Comparison of ENCODE assay signal across 27 cellular contexts in the genomic region with DNA sequence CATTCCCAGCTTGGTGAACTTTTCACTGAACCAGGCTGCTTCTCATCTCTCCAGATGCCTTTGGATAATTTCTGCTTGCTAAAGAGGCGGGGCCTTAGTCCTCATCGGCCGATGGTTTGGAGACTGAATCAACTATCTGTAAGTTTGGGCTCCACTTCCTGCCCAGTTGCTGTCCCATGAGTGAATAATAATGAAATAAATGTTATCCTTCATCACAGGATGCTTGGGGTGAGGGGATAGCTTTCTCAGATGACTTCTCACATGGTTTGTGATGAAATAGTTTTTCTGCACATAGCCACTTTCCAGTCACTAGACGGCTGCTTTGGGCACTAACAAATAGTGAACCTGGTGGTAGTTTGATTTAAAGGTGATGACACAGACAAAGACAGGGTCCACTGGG.
DNase-seq lines count a peak whose midpoint lies in the region; ATAC-seq, FAIRE-seq and TF ChIP-seq lines count a peak whose summit lies in the region.
"Had no signal": no experiment of that assay in that cellular context is flagged by ENCODE, and none has a peak within 500 bp of the region (broad histone marks: within the 10 kb centered on the region; RNA-seq: fewer than 3 reads in every experiment).

No MANE protein-coding gene starts in this region.

- no peak overlapping the region for H3K4me3 Mint-ChIP-seq in astrocyte (ENCODE audit: unreplicated experiment)
- H3K4me3 Mint-ChIP-seq: activated CD8-positive, alpha-beta T cell treated with anti-CD3 and anti-CD28 coated beads, Interleukin-2, amount 10 ng/mL, durations not matched to agents 7 days and 5 days; brain; CD4-positive, CD25-positive, alpha-beta regulatory T cell had no signal

- POLR2A ChIA-PET in AG04450 (lab: Yijun Ruan, JAX) = no interaction called here

- 22% methylated on average over 4 of the region's 4 CpGs for WGBS in GM23248 (ENCODE audit: low coverage in 1 of 2, low lambda C conversion rate in 2 of 2, missing lambda C conversion rate in 2 of 2), 2 experiments
- 94% methylated on average over 3 of the region's 4 CpGs for WGBS in mammary epithelial cell (ENCODE audit: low coverage, missing lambda C conversion rate)

- H3K9ac ChIP-seq in GM23248 (no peak overlapping the region), astrocyte (ENCODE audit: low read length) (no peak overlapping the region), mammary epithelial cell (ENCODE audit: insufficient read depth, low read length) (no peak overlapping the region)

- no peak overlapping the region for H3K4me3 ChIP-seq in AG04450 (ENCODE audit: low read depth, low read length)
- no peak overlapping the region for H3K4me3 ChIP-seq in GM23248
- no peak overlapping the region for H3K4me3 ChIP-seq in astrocyte (ENCODE audit: insufficient read depth, low read depth, low read length)
- H3K4me3 ChIP-seq in mammary epithelial cell (replicated peaks in 1 of 3; ENCODE audit: insufficient read depth in 1 of 3, low read depth in 2 of 3, low read length in 3 of 3) = no peak overlapping the region
- H3K4me3 ChIP-seq: A549, prostate gland, upper lobe of right lung had no signal

- intact Hi-C loops in mammary epithelial cell (cut with micrococcal nuclease) = no loop called here

- H3K79me2 ChIP-seq in GM23248 (ENCODE audit: insufficient read depth) = no peaks in the 10 kb centered on the region
- H3K79me2 ChIP-seq in astrocyte (ENCODE audit: insufficient read depth, low read length) = no peaks in the 10 kb centered on the region
- no peaks in the 10 kb centered on the region for H3K79me2 ChIP-seq in mammary epithelial cell (ENCODE audit: insufficient read depth, low read length)

- CTCF ChIA-PET in AG04450 (lab: Charles Lee) (interaction anchor here (1.3 kb wide), 1 partner anchor 74 kb away, joined by 3 read pairs; no protein-coding TSS in a partner anchor), mammary epithelial cell (lab: Charles Lee; ENCODE audit: low non-redundant PET) (no interaction called here)

- no TSS peak for BruUV-seq in mammary epithelial cell (replicated peaks; lab: Mats Ljungman, UMichigan)

- no peaks in the 10 kb centered on the region for H3K27me3 ChIP-seq in AG04450 (ENCODE audit: control insufficient read depth, insufficient read depth, low read length)
- 0 out of 2 replicates have a peak, but pooled peaks cover 2% of the 10 kb centered on the region for H3K27me3 ChIP-seq in GM23248 (replicated peaks; ENCODE audit: insufficient read depth)
- H3K27me3 ChIP-seq in astrocyte (ENCODE audit: insufficient read depth, low read length) = no peaks in the 10 kb centered on the region
- H3K27me3 ChIP-seq in mammary epithelial cell (ENCODE audit: insufficient read depth, low read length) = no peaks in the 10 kb centered on the region
- H3K27me3 ChIP-seq: neutrophil, upper lobe of right lung had no signal

- no peak overlapping the region for H3K27ac Mint-ChIP-seq in astrocyte (ENCODE audit: unreplicated experiment)
- H3K27ac Mint-ChIP-seq: activated CD8-positive, alpha-beta T cell treated with anti-CD3 and anti-CD28 coated beads, Interleukin-2, amount 10 ng/mL, durations not matched to agents 7 days and 5 days; brain; CD4-positive, CD25-positive, alpha-beta regulatory T cell had no signal

- H2AFZ ChIP-seq in GM23248 (peak overlapping the region; percentile 8; the same call in 1 of the 2 replicates), astrocyte (ENCODE audit: low read depth, low read length) (no peak overlapping the region), mammary epithelial cell (ENCODE audit: low read depth, low read length) (no peak overlapping the region)

- in situ Hi-C loops in GM23248 (cut with MboI) (no loop called here), mammary epithelial cell (cut with MboI; ENCODE audit: low sequenced_read_pairs in 2 of 2) (no loop called here)

- no peak for TF ChIP-seq CTCF in AG04450 (IDR thresholded peaks at IDR 0.05; ENCODE audit: low read depth, low read length)
- TF ChIP-seq CTCF in astrocyte (IDR thresholded peaks at IDR 0.05; ENCODE audit: insufficient read depth, low read depth, low read length) = no peak
- no peak for TF ChIP-seq CTCF in mammary epithelial cell (conservative IDR thresholded peaks at IDR 0.05 in 1 of 2, IDR thresholded peaks at IDR 0.05 in 1 of 2; ENCODE audit: extremely low read depth in 1 of 2, insufficient read depth in 1 of 2, low read depth in 1 of 2, low read length in 2 of 2)

- H3K36me3 ChIP-seq in GM23248 (ENCODE audit: low read depth) (no peaks in the 10 kb centered on the region), astrocyte (ENCODE audit: insufficient read depth, low read length) (no peaks in the 10 kb centered on the region), mammary epithelial cell (ENCODE audit: insufficient read depth, low read length) (no peaks in the 10 kb centered on the region)
- H3K36me3 ChIP-seq: neutrophil, prostate gland, upper lobe of right lung had no signal

- H3K9me3 ChIP-seq in AG04450 (ENCODE audit: control insufficient read depth, insufficient read depth, low read length) (no peaks in the 10 kb centered on the region), GM23248 (ENCODE audit: low read depth) (no peaks in the 10 kb centered on the region), astrocyte (ENCODE audit: insufficient read depth, low read depth, low read length) (no peaks in the 10 kb centered on the region), mammary epithelial cell (replicated peaks; ENCODE audit: insufficient read depth, low read length) (no peaks in the 10 kb centered on the region)
- H3K9me3 ChIP-seq: A549, neutrophil, prostate gland, upper lobe of right lung had no signal

- no peaks in the 10 kb centered on the region for H3K27me3 Mint-ChIP-seq in astrocyte (ENCODE audit: low read depth, unreplicated experiment)
- H3K27me3 Mint-ChIP-seq: brain; CD4-positive, CD25-positive, alpha-beta regulatory T cell had no signal

- DNase-seq in AG04450 (ENCODE audit: low read depth, low spot score) (peak; percentile 46), GM23248 (peak; percentile 79), astrocyte (ENCODE audit: low read depth) (peak; percentile 32), hepatic stellate cell (ENCODE audit: low spot score) (peak; percentile 45), mammary epithelial cell (no peak), NCI-H2227 treated with DMSO at 0.1 percent for 48 hours (lab: John Stamatoyannopoulos, UW) (no peak)
- no peak for DNase-seq in activated CD4-positive, CD25-positive, alpha-beta regulatory T cell treated with anti-CD3 and anti-CD28 coated beads, Interleukin-2, amount 50 U/mL, for 72 hours
- DNase-seq: activated CD8-positive, alpha-beta T cell treated with anti-CD3 and anti-CD28 coated beads, Interleukin-2, amount 10 ng/mL, durations not matched to agents 7 days and 5 days; activated effector memory CD4-positive, alpha-beta T cell treated with Interleukin-2 at 50 U/mL for 16 hours; activated T-cell treated with anti-CD3 and anti-CD28 coated beads for 4 hours; CD4-positive, CD25-positive, alpha-beta regulatory T cell; effector CD8-positive, alpha-beta T cell; KBM-7; kidney glomerular epithelial cell; NCI-H1436; NCI-H446; PC-3; Right ventricle myocardium superior; SW 1271; upper lobe of right lung had no signal

- ATAC-seq in GM18858 (IDR thresholded peaks at IDR 0.05; ENCODE audit: unreplicated experiment) = no peak
- ATAC-seq: A549; activated CD4-positive, CD25-positive, alpha-beta regulatory T cell treated with anti-CD3 and anti-CD28 coated beads, Interleukin-2, amount 50 U/mL, for 24 hours; activated CD8-positive, alpha-beta T cell treated with anti-CD3 and anti-CD28 coated beads, Interleukin-2, amount 10 ng/mL, durations not matched to agents 7 days and 5 days; PC-3; upper lobe of right lung had no signal

- no peaks in the 10 kb centered on the region for H3K36me3 Mint-ChIP-seq in astrocyte (ENCODE audit: low read depth, unreplicated experiment)
- H3K36me3 Mint-ChIP-seq: brain; CD4-positive, CD25-positive, alpha-beta regulatory T cell had no signal

- no peak for FAIRE-seq in astrocyte (lab: Jason Lieb, UNC)
- FAIRE-seq: A549, colon had no signal

- H3K4me1 ChIP-seq in GM23248 (ENCODE audit: insufficient read depth) = peaks cover 12% of the 10 kb centered on the region
- no peaks in the 10 kb centered on the region for H3K4me1 ChIP-seq in astrocyte (ENCODE audit: insufficient read depth, low read length)
- H3K4me1 ChIP-seq in mammary epithelial cell (ENCODE audit: insufficient read depth, low read length) = peaks cover 6% of the 10 kb centered on the region
- H3K4me1 ChIP-seq: A549, prostate gland, upper lobe of right lung had no signal

- H3K27ac ChIP-seq in AG04450 (ENCODE audit: low read depth, low read length) (peak overlapping the region; percentile 42), GM23248 (no peak overlapping the region), astrocyte (ENCODE audit: low read depth, low read length) (no peak overlapping the region), mammary epithelial cell (ENCODE audit: insufficient read depth, low read depth, low read length) (no peak overlapping the region)
- H3K27ac ChIP-seq: A549, neutrophil, prostate gland, upper lobe of right lung had no signal

- no peaks in the 10 kb centered on the region for H3F3A ChIP-seq in GM23248 (ENCODE audit: insufficient read depth)

- no peaks in the 10 kb centered on the region for H3K9me2 ChIP-seq in GM23248 (ENCODE audit: insufficient read depth)

- H3K4me1 Mint-ChIP-seq in astrocyte (ENCODE audit: low read depth, unreplicated experiment) = peaks cover 2% of the 10 kb centered on the region

- H4K20me1 ChIP-seq in GM23248 (ENCODE audit: insufficient read depth) (no peaks in the 10 kb centered on the region), astrocyte (ENCODE audit: insufficient read depth, low read length) (no peaks in the 10 kb centered on the region), mammary epithelial cell (ENCODE audit: insufficient read depth, low read length) (no peaks in the 10 kb centered on the region)

- H3K4me2 ChIP-seq in GM23248 (ENCODE audit: unreplicated experiment) = no peak overlapping the region
- H3K4me2 ChIP-seq in astrocyte (ENCODE audit: low read length) = no peak overlapping the region
- H3K4me2 ChIP-seq in mammary epithelial cell (ENCODE audit: insufficient read depth, low read depth, low read length) = no peak overlapping the region
- H3K4me2 ChIP-seq: A549 had no signal

- no peaks in the 10 kb centered on the region for H3K9me3 Mint-ChIP-seq in astrocyte (ENCODE audit: unreplicated experiment)

- dilution Hi-C loops in mammary epithelial cell (cut with HindIII; ENCODE audit: low sequenced_read_pairs) = no loop called here

Comparison
In these comparisons a context has a peak if more than half of its experiments do, and no peak if none do; other contexts are left out.
1. DNase-seq: peak in AG04450 (single experiment), GM23248 (single experiment), astrocyte (single experiment) and hepatic stellate cell (single experiment); none in mammary epithelial cell (single experiment), NCI-H2227 treated with DMSO at 0.1 percent for 48 hours (single experiment) and activated CD4-positive, CD25-positive, alpha-beta regulatory T cell treated with anti-CD3 and anti-CD28 coated beads, Interleukin-2, amount 50 U/mL, for 72 hours (single experiment).